11 cellular contexts compared by ENCODE assay signal in the genomic region with DNA sequence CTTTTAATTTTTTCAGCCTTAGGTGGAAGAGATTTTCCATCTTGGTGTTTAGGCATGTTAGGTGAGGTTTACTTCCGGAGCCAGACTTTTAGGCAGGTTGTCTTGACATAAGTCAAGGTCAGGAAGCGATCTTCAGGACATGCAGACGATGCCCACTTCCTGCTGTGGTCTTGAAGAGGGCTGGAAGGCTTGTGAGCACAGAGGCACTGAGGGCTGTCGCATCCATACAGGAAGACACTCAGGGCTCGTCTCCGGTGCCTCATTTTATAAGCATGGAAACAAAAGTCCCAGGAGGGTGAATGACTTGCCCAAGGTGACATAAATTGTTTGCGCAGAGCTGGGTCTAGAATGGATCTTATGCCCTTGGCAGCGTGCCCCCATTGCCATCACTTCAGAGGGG. TPM values are rescaled to one million over a fixed set of nuclear protein-coding genes. Genes with fewer than 3 reads are reported as not detected.
DNase-seq lines count a peak whose midpoint lies in the region; ATAC-seq, FAIRE-seq and TF ChIP-seq lines count a peak whose summit lies in the region.
"Had no signal": no experiment of that assay in that cellular context is flagged by ENCODE, and none has a peak within 500 bp of the region (broad histone marks: within the 10 kb centered on the region; RNA-seq: fewer than 3 reads in every experiment).

No MANE protein-coding gene starts in this region.

- DNase-seq in activated T-cell treated with anti-CD3 and anti-CD28 coated beads for 1 hour (ENCODE audit: low read depth): peak; percentile 15
- no peak for DNase-seq in activated T-cell treated with anti-CD3 and anti-CD28 coated beads, Interleukin-2, amount 50 U/mL, for 1 hour
- no peak for DNase-seq in endodermal cell
- DNase-seq in stomach: no peak
- DNase-seq in RCC 7860 (ENCODE audit: low spot score): no peak
- DNase-seq: cortex of kidney, right cardiac atrium had no signal

- H3K9me3 Mint-ChIP-seq in endodermal cell: no peaks in the 10 kb centered on the region

- H3K27ac ChIP-seq in VCaP (peak overlapping the region; percentile 93), endodermal cell (ENCODE audit: low read depth, low read length) (no peak overlapping the region), stomach (peak overlapping the region; percentile 19 to 69 (median 49))

- no peak overlapping the region for H3K4me3 ChIP-seq in endodermal cell (ENCODE audit: low read length)
- H3K4me3 ChIP-seq in stomach: no peak overlapping the region

- no peaks in the 10 kb centered on the region for H3K27me3 ChIP-seq in endodermal cell (ENCODE audit: control insufficient read depth, insufficient read depth, low read length, poor library complexity, severe bottlenecking)
- H3K27me3 ChIP-seq in stomach: no peaks in the 10 kb centered on the region

- 96 to 99% methylated on average over 8 of the region's 8 CpGs for WGBS in endodermal cell (ENCODE audit: insufficient coverage in 1 of 2, insufficient read length in 1 of 2), 2 experiments
- WGBS in stomach, 5 donors: 57 to 68% (median 66%) methylated on average over 8 of the region's 8 CpGs

- H3K27ac Mint-ChIP-seq in endodermal cell: peak overlapping the region; percentile 49

- TF ChIP-seq CTCF in VCaP (conservative IDR thresholded peaks at IDR 0.05) (no peak), endodermal cell (conservative IDR thresholded peaks at IDR 0.05) (no peak), stomach (IDR thresholded peaks at IDR 0.05) (no peak)

- H3K36me3 ChIP-seq in endodermal cell (ENCODE audit: control insufficient read depth, insufficient read depth, low read length) (peaks cover 5% of the 10 kb centered on the region), stomach (no peaks in the 10 kb centered on the region)

- ATAC-seq in GM21360 (IDR thresholded peaks at IDR 0.05; ENCODE audit: unreplicated experiment) (no peak), GM19463 (IDR thresholded peaks at IDR 0.05; ENCODE audit: unreplicated experiment) (no peak)
- ATAC-seq: activated CD4-positive, CD25-positive, alpha-beta regulatory T cell treated with anti-CD3 and anti-CD28 coated beads, Interleukin-2, amount 50 U/mL, for 24 hours; right cardiac atrium had no signal

- no peak for FAIRE-seq in RCC 7860 (lab: Jason Lieb, UNC)

- intact Hi-C loops in stomach (cut with DNase I; ENCODE audit: low total_unique reads): no loop called here

- H3K4me1 ChIP-seq in endodermal cell (ENCODE audit: control insufficient read depth, insufficient read depth, low read length): peaks cover 15% of the 10 kb centered on the region
- H3K4me1 ChIP-seq in stomach: peaks cover 92 to 100% (median 98%) of the 10 kb centered on the region in 4 donors

- no peak for TF ChIP-seq POLR2A in stomach (IDR thresholded peaks at IDR 0.05)

- no peak overlapping the region for H3K4me3 Mint-ChIP-seq in endodermal cell

- H3K36me3 Mint-ChIP-seq in endodermal cell (ENCODE audit: low read depth): peaks cover 7% of the 10 kb centered on the region

- H3K4me1 Mint-ChIP-seq in endodermal cell: peaks cover 59% of the 10 kb centered on the region

- no peak for TF ChIP-seq EP300 in stomach (IDR thresholded peaks at IDR 0.05)

- H3K9ac ChIP-seq in endodermal cell (ENCODE audit: extremely low read depth, low read length, poor library complexity, severe bottlenecking): no peak overlapping the region

- H3K9me3 ChIP-seq in endodermal cell (ENCODE audit: control insufficient read depth, low read length) (no peaks in the 10 kb centered on the region), stomach (no peaks in the 10 kb centered on the region)

- no peaks in the 10 kb centered on the region for H3K27me3 Mint-ChIP-seq in endodermal cell (ENCODE audit: insufficient read depth)

RNA-seq across cellular contexts. Expression of gene MARK2, which starts 30.8 kb away (rescaled TPM):
- total RNA-seq in endodermal cell: 10 to 100 TPM; 39.7 to 39.8 TPM
- polyA plus RNA-seq in endodermal cell (2013, experiment 1 of 2): 26.6 TPM
- polyA plus RNA-seq in endodermal cell (2013, experiment 2 of 2): 27.3 TPM
- total RNA-seq in stomach: 100 to 1,000 TPM in 1 of 5 donors, 10 to 100 TPM in 4; 13.8 to 128 (median 34.8) TPM
- 10 to 100 TPM in 2 of 3 donors, 1 to 10 TPM in 1; 8.8 to 18.2 (median 13.9) TPM for polyA plus RNA-seq in stomach

RNA-seq across cellular contexts. Expression of gene RCOR2, which starts 47.3 kb away (rescaled TPM):
- 10 to 100 TPM; 45.0 to 51.4 TPM for total RNA-seq in endodermal cell
- polyA plus RNA-seq in endodermal cell (2013, experiment 1 of 2): 111 TPM
- 95.2 TPM for polyA plus RNA-seq in endodermal cell (2013, experiment 2 of 2)
- 1 to 10 TPM in 1 of 5 donors, under 1 TPM in 1, not detected in 3; 0.58 to 1.1 TPM for total RNA-seq in stomach
- 1 to 10 TPM in 1 of 3 donors, under 1 TPM in 2; 0.35 to 1.6 (median 0.92) TPM for polyA plus RNA-seq in stomach

RNA-seq across cellular contexts. Expression of gene SPINDOC, which starts 56.4 kb away (rescaled TPM):
- total RNA-seq in endodermal cell (100 to 1,000 TPM in 1 of 2 donors, 10 to 100 TPM in 1; 96.1 to 103 TPM), stomach (10 to 100 TPM in 1 of 5 donors, 1 to 10 TPM in 3, under 1 TPM in 1; 0.45 to 13.6 (median 5.7) TPM)
- 59.8 TPM for polyA plus RNA-seq in endodermal cell (2013, experiment 1 of 2)
- polyA plus RNA-seq in endodermal cell (2013, experiment 2 of 2): 60.2 TPM
- 10 to 100 TPM in 1 of 3 donors, 1 to 10 TPM in 2; 4.6 to 12.1 (median 5.8) TPM for polyA plus RNA-seq in stomach

Comparison
In these comparisons a context has a peak if more than half of its experiments do, and no peak if none do; other contexts are left out.
1. RNA of gene RCOR2, which starts 47.3 kb away (total RNA-seq): 45.0 to 51.4 TPM in endodermal cell; 0.58 to 1.1 TPM in stomach; every median in the first group is over 10 times any median in the second.
2. RNA of gene SPINDOC, which starts 56.4 kb away (total RNA-seq): 96.1 to 103 TPM in endodermal cell; 0.45 to 13.6 TPM in stomach; every median in the first group is over 4 times any median in the second.